Comparison of ENCODE assay signal across 13 cellular contexts in genomic region chr4:23877758-23878229, GRCh38. TPM values are rescaled to one million over a fixed set of nuclear protein-coding genes. Genes with fewer than 3 reads are reported as not detected.
DNase-seq lines count a peak whose midpoint lies in the region; ATAC-seq and TF ChIP-seq lines count a peak whose summit lies in the region.
"Had no signal": no experiment of that assay in that cellular context is flagged by ENCODE, and none has a peak within 500 bp of the region (broad histone marks: within the 10 kb centered on the region; RNA-seq: fewer than 3 reads in every experiment).

No MANE protein-coding gene starts in this region.

- H2BK20ac ChIP-seq in IMR-90 (ENCODE audit: low read depth, low read length), result no peak overlapping the region

- POLR2A ChIA-PET in IMR-90 (lab: Charles Lee; ENCODE audit: unreplicated experiment), result no interaction called here

- no peak overlapping the region for H2BK15ac ChIP-seq in IMR-90 (ENCODE audit: low read depth, low read length)

- no peak overlapping the region for H3K56ac ChIP-seq in IMR-90 (ENCODE audit: extremely low read depth, insufficient read depth, low read length)

- no peak for TF ChIP-seq POLR2A in IMR-90 (IDR thresholded peaks at IDR 0.05; ENCODE audit: low read depth, low read length)
- no peak for TF ChIP-seq POLR2A in thyroid gland (IDR thresholded peaks at IDR 0.05)

- H3K9me3 ChIP-seq in IMR-90 (ENCODE audit: control insufficient read depth, insufficient read depth, low read length) (no peaks in the 10 kb centered on the region), thyroid gland (no peaks in the 10 kb centered on the region), SJCRH30 (replicated peaks) (no peaks in the 10 kb centered on the region)

- peaks cover 3% of the 10 kb centered on the region; the same call in 1 of the 2 replicates for H3K9me1 ChIP-seq in IMR-90 (ENCODE audit: insufficient read depth, low read length)

- H3K4me2 ChIP-seq in IMR-90 (ENCODE audit: low read depth, low read length), result no peak overlapping the region

- WGBS in IMR-90 (ENCODE audit: extremely low coverage in 2 of 2, insufficient read length in 1 of 2), 2 experiments, result no CpG with 5 or more reads among the region's 2 CpGs
- 59 to 78% methylated on average over 2 of the region's 2 CpGs for WGBS in thyroid gland, 2 donors

- H2AFZ ChIP-seq in IMR-90 (replicated peaks; ENCODE audit: low read length, poor library complexity), result no peak overlapping the region

- no peak overlapping the region for H2BK120ac ChIP-seq in IMR-90 (ENCODE audit: low read depth, low read length)

- H3K9ac ChIP-seq in IMR-90 (ENCODE audit: low read depth, low read length), result no peak overlapping the region

- H3K27ac Mint-ChIP-seq in activated naive CD8-positive, alpha-beta T cell treated with anti-CD3 and anti-CD28 coated beads for 36 hours, result no peak overlapping the region
- H3K27ac Mint-ChIP-seq: activated CD4-positive, alpha-beta memory T cell treated with anti-CD3 and anti-CD28 coated beads, Interleukin-2, amount 10 ng/mL, durations not matched to agents 7 days and 5 days; activated naive CD4-positive, alpha-beta T cell treated with anti-CD3 and anti-CD28 coated beads, Interleukin-2, amount 50 U/mL, for 24 hours; IgD-negative memory B cell had no signal

- DNase-seq in IMR-90, result peak; percentile 84
- peak; percentile 49 for DNase-seq in brain microvascular endothelial cell
- DNase-seq in left colon, result peak; percentile 41 to 82
- DNase-seq in thyroid gland, result no peak
- no peak for DNase-seq in SJCRH30
- DNase-seq in activated naive CD8-positive, alpha-beta T cell treated with anti-CD3 and anti-CD28 coated beads for 36 hours, result no peak
- DNase-seq: activated CD4-positive, alpha-beta memory T cell treated with anti-CD3 and anti-CD28 coated beads, Interleukin-2, amount 10 ng/mL, durations not matched to agents 7 days and 5 days; NCI-H2171; substantia nigra had no signal

- H2BK5ac ChIP-seq in IMR-90 (ENCODE audit: low read depth, low read length, poor library complexity, severe bottlenecking), result no peak overlapping the region

- no peaks in the 10 kb centered on the region for H3K79me1 ChIP-seq in IMR-90 (ENCODE audit: low read depth in 1 of 2, low read length in 2 of 2)

- no peaks in the 10 kb centered on the region for H3K36me3 Mint-ChIP-seq in activated naive CD8-positive, alpha-beta T cell treated with anti-CD3 and anti-CD28 coated beads for 36 hours
- H3K36me3 Mint-ChIP-seq: activated naive CD4-positive, alpha-beta T cell treated with anti-CD3 and anti-CD28 coated beads, Interleukin-2, amount 50 U/mL, for 24 hours; IgD-negative memory B cell had no signal

- H3K27me3 ChIP-seq in IMR-90 (ENCODE audit: control insufficient read depth, insufficient read depth, low read length) (peaks cover 10% of the 10 kb centered on the region; the same call in 1 of the 2 replicates), brain microvascular endothelial cell (replicated peaks) (no peaks in the 10 kb centered on the region), thyroid gland (no peaks in the 10 kb centered on the region), SJCRH30 (no peaks in the 10 kb centered on the region; the same call in 1 of the 2 replicates)

- H4K91ac ChIP-seq in IMR-90 (ENCODE audit: insufficient read depth, low read depth, low read length), result no peak overlapping the region

- intact Hi-C loops in IMR-90 (cut with micrococcal nuclease) (no loop called here), left colon (cut with DNase I, micrococcal nuclease) (no loop called here), thyroid gland (cut with DNase I) (no loop called here)

- no peak overlapping the region for H2AK5ac ChIP-seq in IMR-90 (ENCODE audit: low read depth, low read length)

- peak; percentile 6; the same call in 1 of the 2 replicates for TF ChIP-seq RAD21 in IMR-90 (IDR thresholded peaks at IDR 0.05; ENCODE audit: low read length)

- no peak overlapping the region for H3K4ac ChIP-seq in IMR-90 (ENCODE audit: low read depth, low read length)

- no peak overlapping the region for H3K18ac ChIP-seq in IMR-90 (ENCODE audit: low read depth, low read length)

- no peaks in the 10 kb centered on the region; the same call in none of the 2 replicates for H3K4me1 ChIP-seq in IMR-90 (ENCODE audit: control insufficient read depth, insufficient read depth, low read length)
- H3K4me1 ChIP-seq in thyroid gland, result peaks cover 48 to 56% of the 10 kb centered on the region in 2 donors
- H3K4me1 ChIP-seq in SJCRH30, result no peaks in the 10 kb centered on the region

- TF ChIP-seq CTCF in IMR-90 (conservative IDR thresholded peaks at IDR 0.05; ENCODE audit: low read depth, low read length), result no peak
- no peak for TF ChIP-seq CTCF in brain microvascular endothelial cell (IDR thresholded peaks at IDR 0.05; ENCODE audit: low read depth, low read length, missing control alignments)
- TF ChIP-seq CTCF in thyroid gland (IDR thresholded peaks at IDR 0.05), result no peak

- no peaks in the 10 kb centered on the region for H3K9me3 Mint-ChIP-seq in activated naive CD8-positive, alpha-beta T cell treated with anti-CD3 and anti-CD28 coated beads for 36 hours
- H3K9me3 Mint-ChIP-seq: activated CD4-positive, alpha-beta memory T cell treated with anti-CD3 and anti-CD28 coated beads, Interleukin-2, amount 10 ng/mL, durations not matched to agents 7 days and 5 days; activated naive CD4-positive, alpha-beta T cell treated with anti-CD3 and anti-CD28 coated beads, Interleukin-2, amount 50 U/mL, for 24 hours; neural crest cell had no signal

- peaks cover 3% of the 10 kb centered on the region for H3K27me3 Mint-ChIP-seq in activated naive CD8-positive, alpha-beta T cell treated with anti-CD3 and anti-CD28 coated beads for 36 hours
- H3K27me3 Mint-ChIP-seq: activated CD4-positive, alpha-beta memory T cell treated with anti-CD3 and anti-CD28 coated beads, Interleukin-2, amount 10 ng/mL, durations not matched to agents 7 days and 5 days; activated naive CD4-positive, alpha-beta T cell treated with anti-CD3 and anti-CD28 coated beads, Interleukin-2, amount 50 U/mL, for 24 hours; IgD-negative memory B cell had no signal

- no peaks in the 10 kb centered on the region for H3K4me1 Mint-ChIP-seq in activated naive CD8-positive, alpha-beta T cell treated with anti-CD3 and anti-CD28 coated beads for 36 hours
- H3K4me1 Mint-ChIP-seq: activated CD4-positive, alpha-beta memory T cell treated with anti-CD3 and anti-CD28 coated beads, Interleukin-2, amount 10 ng/mL, durations not matched to agents 7 days and 5 days; activated naive CD4-positive, alpha-beta T cell treated with anti-CD3 and anti-CD28 coated beads, Interleukin-2, amount 50 U/mL, for 24 hours; IgD-negative memory B cell had no signal

- no TSS peak for BruUV-seq in IMR-90 (replicated peaks; lab: Mats Ljungman, UMichigan)

- no peak overlapping the region for H3K4me3 Mint-ChIP-seq in activated naive CD8-positive, alpha-beta T cell treated with anti-CD3 and anti-CD28 coated beads for 36 hours
- H3K4me3 Mint-ChIP-seq: activated CD4-positive, alpha-beta memory T cell treated with anti-CD3 and anti-CD28 coated beads, Interleukin-2, amount 10 ng/mL, durations not matched to agents 7 days and 5 days; activated naive CD4-positive, alpha-beta T cell treated with anti-CD3 and anti-CD28 coated beads, Interleukin-2, amount 50 U/mL, for 24 hours; IgD-negative memory B cell; neural crest cell had no signal

- H2AK9ac ChIP-seq in IMR-90 (replicated peaks; ENCODE audit: low read depth, low read length, poor library complexity), result no peak overlapping the region

- H3K23ac ChIP-seq in IMR-90 (ENCODE audit: low read depth, low read length), result no peak overlapping the region

- ATAC-seq in IMR-90 (ENCODE audit: low read depth) (peak; percentile 96), left colon (peak; percentile 76), HG03521 (IDR thresholded peaks at IDR 0.05; ENCODE audit: unreplicated experiment) (no peak)

- in situ Hi-C loops in IMR-90 (cut with MboI; ENCODE audit: low sequenced_read_pairs) (no loop called here), brain microvascular endothelial cell (cut with HindIII; ENCODE audit: low pct_ligation_motif_present, low sequenced_read_pairs) (no loop called here)

- no peaks in the 10 kb centered on the region for H4K20me1 ChIP-seq in IMR-90 (ENCODE audit: insufficient read depth, low read length)

- H4K5ac ChIP-seq in IMR-90 (ENCODE audit: low read depth, low read length), result no peak overlapping the region

- H3K4me3 ChIP-seq in IMR-90 (ENCODE audit: insufficient read depth, low read depth, low read length) (no peak overlapping the region), brain microvascular endothelial cell (ENCODE audit: low read depth, low read length) (no peak overlapping the region), thyroid gland (replicated peaks in 1 of 3) (no peak overlapping the region), SJCRH30 (no peak overlapping the region)

- no peak overlapping the region for H3K14ac ChIP-seq in IMR-90 (replicated peaks; ENCODE audit: low read depth, low read length)

- H3K36me3 ChIP-seq in IMR-90 (ENCODE audit: control insufficient read depth, insufficient read depth, low read length), result no peaks in the 10 kb centered on the region; the same call in 1 of the 2 replicates
- H3K36me3 ChIP-seq in brain microvascular endothelial cell (replicated peaks), result no peaks in the 10 kb centered on the region
- H3K36me3 ChIP-seq in thyroid gland, result no peaks in the 10 kb centered on the region
- H3K36me3 ChIP-seq in SJCRH30, result no peaks in the 10 kb centered on the region

- dilution Hi-C loops in IMR-90 (cut with HindIII; ENCODE audit: low sequenced_read_pairs, unreplicated experiment), result no loop called here

- CTCF ChIA-PET in IMR-90 (lab: Yijun Ruan, JAX), result interaction anchor here (0.6 kb wide), 1 partner anchor 742 kb away, joined by 5 read pairs; no protein-coding TSS in a partner anchor

- H3K27ac ChIP-seq in IMR-90 (ENCODE audit: insufficient read depth, low read length), result no peak overlapping the region
- H3K27ac ChIP-seq in brain microvascular endothelial cell, result no peak overlapping the region
- peak overlapping the region in 2 of 3 donors; percentile 36 to 98 for H3K27ac ChIP-seq in thyroid gland
- H3K27ac ChIP-seq in SJCRH30, result no peak overlapping the region

- H4K8ac ChIP-seq in IMR-90 (ENCODE audit: low read depth in 2 of 2, low read length in 2 of 2), result no peak overlapping the region

RNA-seq across cellular contexts. Expression of gene PPARGC1A, which starts 12.1 kb away (rescaled TPM):
- total RNA-seq in IMR-90 (2012; rRNA removed) (under 0.01 TPM in 2 replicates), left colon (10 to 100 TPM; 76.0 to 92.4 TPM), thyroid gland (100 to 1,000 TPM in 2 of 4 donors, 10 to 100 TPM in 2; 58.5 to 128 (median 96.2) TPM)
- 0.03 TPM in 2 replicates for polyA plus RNA-seq in IMR-90 (2012; rRNA removed)
- polyA plus RNA-seq in IMR-90 (2012; cell fraction: cytosol; rRNA removed), result 0.01 TPM in 1 of 2 replicates, not detected in the other
- 0.25 TPM in 1 of 2 replicates, not detected in the other for polyA plus RNA-seq in IMR-90 (2012; cell fraction: nucleus; rRNA removed; ENCODE audit: low replicate concordance)
- total RNA-seq in SJCRH30 (2014; rRNA removed; shearing (Covaris generic)), result 0.12 and 0.15 TPM in 2 replicates
- total RNA-seq in activated naive CD8-positive, alpha-beta T cell treated with anti-CD3 and anti-CD28 coated beads for 36 hours, result not detected
- total RNA-seq: activated CD4-positive, alpha-beta memory T cell treated with anti-CD3 and anti-CD28 coated beads, Interleukin-2, amount 10 ng/mL, durations not matched to agents 7 days and 5 days had no signal
- polyA plus RNA-seq: IgD-negative memory B cell had no signal

Comparison
In these comparisons a context has a peak if more than half of its experiments do, and no peak if none do; other contexts are left out.
1. DNase-seq: peak in IMR-90 (single experiment), brain microvascular endothelial cell (single experiment) and left colon (2 of 2); none in thyroid gland (0 of 2), SJCRH30 (0 of 2) and activated naive CD8-positive, alpha-beta T cell treated with anti-CD3 and anti-CD28 coated beads for 36 hours (single experiment).
2. H3K27ac ChIP-seq: peak in thyroid gland (2 of 3); none in IMR-90 (single experiment), brain microvascular endothelial cell (single experiment) and SJCRH30 (single experiment).
3. RNA of gene PPARGC1A, which starts 12.1 kb away (total RNA-seq): 58.5 to 128 TPM in thyroid gland and 76.0 to 92.4 TPM in left colon; 0.12 to 0.15 TPM in SJCRH30, under 0.01 TPM in IMR-90 and not detected in activated naive CD8-positive, alpha-beta T cell treated with anti-CD3 and anti-CD28 coated beads for 36 hours; every median in the first group is over 10 times any median in the second.